In the genomic region with DNA sequence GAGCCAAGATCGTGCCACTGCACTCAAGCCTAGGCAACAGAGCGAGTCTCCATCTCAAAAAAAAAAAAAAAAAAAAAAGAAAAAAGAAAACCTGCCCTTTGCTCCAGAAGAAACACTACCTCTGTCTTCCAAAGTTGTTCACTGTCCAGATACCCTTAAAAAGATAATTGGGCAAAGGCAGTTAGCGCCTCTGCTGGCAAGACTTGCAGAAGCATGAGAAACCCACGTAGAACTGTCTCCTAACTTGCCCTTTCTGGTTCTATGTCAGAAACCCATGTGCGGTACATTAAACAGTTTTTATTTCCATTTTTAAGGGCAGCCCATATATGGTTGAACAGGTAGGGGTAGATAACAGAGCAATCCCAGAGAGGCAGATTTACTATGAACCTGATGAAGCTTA, we compare ENCODE assay signal across 26 cellular contexts.
DNase-seq lines count a peak whose midpoint lies in the region; ATAC-seq and TF ChIP-seq lines count a peak whose summit lies in the region.
"Had no signal": no experiment of that assay in that cellular context is flagged by ENCODE, and none has a peak within 500 bp of the region (broad histone marks: within the 10 kb centered on the region; RNA-seq: fewer than 3 reads in every experiment).

No MANE protein-coding gene starts in this region.

- H3K9ac ChIP-seq in H9 (ENCODE audit: extremely low read depth, insufficient read length, low read length), result no peak overlapping the region

- H3T11ph ChIP-seq in H9 (ENCODE audit: low read length), result no peak overlapping the region

- no peaks in the 10 kb centered on the region for H3K9me3 ChIP-seq in H9 (ENCODE audit: control insufficient read depth, low read depth, low read length)
- H3K9me3 ChIP-seq: MG63, right atrium auricular region, transverse colon had no signal

- H3K23me2 ChIP-seq in H9 (ENCODE audit: insufficient read length, low read depth, low read length, poor library complexity, severe bottlenecking), result no peaks in the 10 kb centered on the region

- ATAC-seq in GM21447 (IDR thresholded peaks at IDR 0.05; ENCODE audit: unreplicated experiment), result no peak
- ATAC-seq in left lobe of liver, result no peak
- ATAC-seq in GM19395 (IDR thresholded peaks at IDR 0.05; ENCODE audit: unreplicated experiment), result no peak
- ATAC-seq: activated naive CD8-positive, alpha-beta T cell treated with anti-CD3 and anti-CD28 coated beads, Interleukin-2, amount 50 U/mL, for 24 hours; activated T-cell treated with anti-CD3 and anti-CD28 coated beads, Interleukin-2, amount 50 U/mL, for 4 hours; Right ventricle myocardium inferior had no signal

- H3K4me1 Mint-ChIP-seq in H9, result 0 out of 4 replicates have a peak, but pooled peaks cover 0 to 2% of the 10 kb centered on the region in 2 experiments
- H3K4me1 Mint-ChIP-seq: activated CD4-positive, alpha-beta T cell treated with anti-CD3 and anti-CD28 coated beads, Interleukin-2, amount 10 ng/mL, durations not matched to agents 7 days and 5 days; activated naive CD8-positive, alpha-beta T cell treated with anti-CD3 and anti-CD28 coated beads, Interleukin-2, amount 50 U/mL, for 24 hours; neural crest cell had no signal

- no peak overlapping the region for H3K4me2 ChIP-seq in H9 (ENCODE audit: insufficient read depth, insufficient read length, low read length)

- no peak overlapping the region for H4K8ac ChIP-seq in H9 (replicated peaks; ENCODE audit: insufficient read length, low read depth, low read length)

- H2AK5ac ChIP-seq in H9 (ENCODE audit: insufficient read length, low read length), result no peak overlapping the region

- H2BK120ac ChIP-seq in H9 (ENCODE audit: low read depth, low read length, poor library complexity, severe bottlenecking), result no peak overlapping the region

- H2BK5ac ChIP-seq in H9 (ENCODE audit: insufficient read length, low read length), result no peak overlapping the region

- no peak overlapping the region; a peak in 1 of 5 replicates for H3K4me3 Mint-ChIP-seq in H9
- H3K4me3 Mint-ChIP-seq: activated CD4-positive, alpha-beta T cell treated with anti-CD3 and anti-CD28 coated beads, Interleukin-2, amount 10 ng/mL, durations not matched to agents 7 days and 5 days; activated naive CD8-positive, alpha-beta T cell treated with anti-CD3 and anti-CD28 coated beads, Interleukin-2, amount 50 U/mL, for 24 hours; activated T-cell treated with anti-CD3 and anti-CD28 coated beads, Interleukin-2, amount 50 U/mL, for 4 hours; dendritic cell treated with granulocyte-macrophage colony-stimulating factor and Interleukin-4, amounts not matched to agents 40 ng/mL and 50 ng/mL, for 4 days; neural crest cell had no signal

- no peak overlapping the region for H2BK15ac ChIP-seq in H9 (ENCODE audit: low read depth, low read length)

- no peaks in the 10 kb centered on the region for H4K20me1 ChIP-seq in H9 (ENCODE audit: control insufficient read depth, insufficient read depth, insufficient read length)

- no peak overlapping the region for H3K23ac ChIP-seq in H9 (ENCODE audit: insufficient read length, low read depth, low read length)

- H4K91ac ChIP-seq in H9 (ENCODE audit: insufficient read length, low read depth, low read length), result no peak overlapping the region

- H3K18ac ChIP-seq in H9 (ENCODE audit: insufficient read length, low read depth, low read length), result no peak overlapping the region

- WGBS in H9 (ENCODE audit: extremely low coverage, insufficient read length, low lambda C conversion rate), result no CpG with 5 or more reads among the region's 5 CpGs

- no peak overlapping the region for H4K5ac ChIP-seq in H9 (ENCODE audit: insufficient read length, low read depth, low read length)

- no peak overlapping the region for H3K27ac Mint-ChIP-seq in H9
- H3K27ac Mint-ChIP-seq: activated CD4-positive, alpha-beta T cell treated with anti-CD3 and anti-CD28 coated beads, Interleukin-2, amount 10 ng/mL, durations not matched to agents 7 days and 5 days; activated naive CD8-positive, alpha-beta T cell treated with anti-CD3 and anti-CD28 coated beads, Interleukin-2, amount 50 U/mL, for 24 hours; dendritic cell treated with granulocyte-macrophage colony-stimulating factor and Interleukin-4, amounts not matched to agents 40 ng/mL and 50 ng/mL, for 4 days had no signal

- H3K9me3 Mint-ChIP-seq in H9, result peaks cover 0 to 2% of the 10 kb centered on the region in 2 experiments; a peak in 2 of 5 replicates
- H3K9me3 Mint-ChIP-seq: activated naive CD8-positive, alpha-beta T cell treated with anti-CD3 and anti-CD28 coated beads, Interleukin-2, amount 50 U/mL, for 24 hours; dendritic cell treated with granulocyte-macrophage colony-stimulating factor and Interleukin-4, amounts not matched to agents 40 ng/mL and 50 ng/mL, for 4 days; neural crest cell had no signal

- H3K4ac ChIP-seq in H9 (ENCODE audit: low read depth, low read length), result no peak overlapping the region

- no peak overlapping the region for H2AFZ ChIP-seq in H9 (ENCODE audit: low read length)

- H3K79me2 ChIP-seq in H9 (ENCODE audit: insufficient read depth, low read length), result no peaks in the 10 kb centered on the region

- DNase-seq in COLO829 (ENCODE audit: low spot score) (peak; percentile 6), H9 (no peak), RPMI8226 (peak; percentile 13), iPS-NIHi11 (ENCODE audit: low spot score) (peak; percentile 7), left lobe of liver (ENCODE audit: low spot score) (no peak)
- DNase-seq: activated CD4-positive, alpha-beta T cell treated with anti-CD3 and anti-CD28 coated beads, Interleukin-2, amount 10 ng/mL, durations not matched to agents 7 days and 5 days; activated naive CD8-positive, alpha-beta T cell treated with anti-CD3 and anti-CD28 coated beads, Interleukin-2, amount 50 U/mL, for 24 hours; activated T-cell treated with anti-CD3 and anti-CD28 coated beads, Interleukin-2, amount 50 U/mL, for 4 hours; C1 segment of cervical spinal cord; central memory CD4-positive, alpha-beta T cell; DND-41; KBM-7; MG63; NCI-H2081 treated with DMSO at 0.1 percent for 48 hours; NCI-H226; spleen; SW 1271; T-helper 9 cell; transverse colon; WERI-Rb-1 had no signal

- no peak overlapping the region for H2BK20ac ChIP-seq in H9 (ENCODE audit: low read depth, low read length, poor library complexity, severe bottlenecking)

- H3K56ac ChIP-seq in H9 (ENCODE audit: insufficient read length, low read depth, low read length), result no peak overlapping the region

- no peak overlapping the region for H2BK12ac ChIP-seq in H9 (ENCODE audit: insufficient read length, low read depth, low read length)

- no peaks in the 10 kb centered on the region for H3K79me1 ChIP-seq in H9 (ENCODE audit: insufficient read depth, low read depth, low read length, poor library complexity, severe bottlenecking)

- H3K27me3 ChIP-seq in H9 (ENCODE audit: insufficient read depth, low read length), result no peaks in the 10 kb centered on the region
- H3K27me3 ChIP-seq: MG63, right atrium auricular region, spleen, transverse colon had no signal

- no peaks in the 10 kb centered on the region for H3K4me1 ChIP-seq in H9 (ENCODE audit: insufficient read depth, low read length)
- H3K4me1 ChIP-seq: right atrium auricular region, spleen, transverse colon had no signal

- TF ChIP-seq CTCF in H9 (conservative IDR thresholded peaks at IDR 0.05), result peak; percentile 50

- H3K36me3 Mint-ChIP-seq in H9 (ENCODE audit: insufficient read depth in 1 of 3, low read depth in 3 of 3), result no peaks in the 10 kb centered on the region; a peak in 2 of 7 replicates

- H3K14ac ChIP-seq in H9 (ENCODE audit: insufficient read depth, low read length), result no peak overlapping the region

- no peaks in the 10 kb centered on the region for H3K27me3 Mint-ChIP-seq in H9 (ENCODE audit: low read depth)
- H3K27me3 Mint-ChIP-seq: activated CD4-positive, alpha-beta T cell treated with anti-CD3 and anti-CD28 coated beads, Interleukin-2, amount 10 ng/mL, durations not matched to agents 7 days and 5 days; activated naive CD8-positive, alpha-beta T cell treated with anti-CD3 and anti-CD28 coated beads, Interleukin-2, amount 50 U/mL, for 24 hours; dendritic cell treated with granulocyte-macrophage colony-stimulating factor and Interleukin-4, amounts not matched to agents 40 ng/mL and 50 ng/mL, for 4 days had no signal

- no peak overlapping the region for H3K27ac ChIP-seq in H9 (ENCODE audit: insufficient read length, low read depth, low read length)
- H3K27ac ChIP-seq: right atrium auricular region, spleen, transverse colon, WERI-Rb-1 had no signal

Comparison
In these comparisons a context has a peak if more than half of its experiments do, and no peak if none do; other contexts are left out.
1. DNase-seq: peak in COLO829 (single experiment), RPMI8226 (single experiment) and iPS-NIHi11 (single experiment); none in H9 (single experiment) and left lobe of liver (single experiment).